8 cellular contexts compared by ENCODE assay signal in the genomic region with DNA sequence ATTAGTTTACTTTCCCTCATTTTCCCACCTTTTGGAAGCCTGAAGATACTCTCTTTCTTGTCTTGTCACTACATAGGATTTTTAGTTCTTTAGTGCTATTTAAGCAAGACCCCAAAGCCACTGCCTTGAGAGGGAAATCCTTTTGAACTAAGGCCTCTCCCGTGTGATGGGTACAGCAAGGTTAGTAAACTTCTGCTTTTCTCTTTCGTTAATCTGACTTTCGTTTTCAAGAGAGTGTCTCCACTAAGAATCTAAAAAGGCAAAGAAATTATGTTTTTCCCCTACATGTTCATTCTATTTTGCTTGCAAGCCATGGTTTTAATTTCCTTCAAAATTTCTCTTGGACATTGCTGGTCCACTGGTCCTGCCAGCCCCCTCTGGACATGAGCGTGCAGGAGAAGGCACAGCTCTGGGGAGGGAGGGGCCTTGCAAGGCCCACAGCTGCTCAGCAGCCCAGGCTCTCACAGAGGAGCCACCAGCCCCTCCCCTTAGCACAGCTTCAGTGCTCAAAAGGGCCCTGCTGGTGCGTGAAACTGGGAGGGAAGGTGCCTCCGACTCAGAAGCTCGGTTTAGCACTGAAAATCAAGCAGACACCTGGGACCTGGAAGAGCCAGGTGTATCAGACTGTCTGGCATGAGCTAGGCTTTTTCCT.
DNase-seq lines count a peak whose midpoint lies in the region; ATAC-seq and TF ChIP-seq lines count a peak whose summit lies in the region.

No MANE protein-coding gene starts in this region.

- H3K27ac ChIP-seq in neural progenitor cell (no peak overlapping the region), gastroesophageal sphincter (no peak overlapping the region)

- peak overlapping the region; percentile 34 for H2AFZ ChIP-seq in neural progenitor cell (replicated peaks)

- no peak overlapping the region for H3K27ac Mint-ChIP-seq in activated CD4-positive, alpha-beta memory T cell treated with anti-CD3 and anti-CD28 coated beads for 36 hours
- H3K27ac Mint-ChIP-seq in neural progenitor cell = no peak overlapping the region

- H3K27me3 Mint-ChIP-seq in activated CD4-positive, alpha-beta memory T cell treated with anti-CD3 and anti-CD28 coated beads for 36 hours = peaks cover 3% of the 10 kb centered on the region
- peaks cover 2% of the 10 kb centered on the region for H3K27me3 Mint-ChIP-seq in neural progenitor cell (ENCODE audit: insufficient read depth, low read depth)

- H3K9me3 ChIP-seq in neural progenitor cell (ENCODE audit: low read depth) (no peaks in the 10 kb centered on the region), gastroesophageal sphincter (no peaks in the 10 kb centered on the region)

- no peak overlapping the region for H3K9ac ChIP-seq in neural progenitor cell

- no peak for TF ChIP-seq POLR2A in gastroesophageal sphincter (IDR thresholded peaks at IDR 0.05)

- CTCF ChIA-PET in activated CD4-positive, alpha-beta memory T cell treated with anti-CD3 and anti-CD28 coated beads for 36 hours (lab: Charles Lee) = no interaction called here

- no peaks in the 10 kb centered on the region for H4K20me1 ChIP-seq in neural progenitor cell (ENCODE audit: low read depth)

- H3K4me1 ChIP-seq in neural progenitor cell (peaks cover 15% of the 10 kb centered on the region), gastroesophageal sphincter (no peaks in the 10 kb centered on the region)

- ATAC-seq in GM18498 (IDR thresholded peaks at IDR 0.05; ENCODE audit: unreplicated experiment) (peak; percentile 98), GM21381 (IDR thresholded peaks at IDR 0.05; ENCODE audit: unreplicated experiment) (peak; percentile 97), HG03520 (IDR thresholded peaks at IDR 0.05; ENCODE audit: unreplicated experiment) (peak; percentile 93), gastroesophageal sphincter (no peak)

- TF ChIP-seq CTCF in neural progenitor cell (IDR thresholded peaks at IDR 0.05) (no peak), gastroesophageal sphincter (IDR thresholded peaks at IDR 0.05) (no peak)

- no peaks in the 10 kb centered on the region for H3K36me3 ChIP-seq in neural progenitor cell
- H3K36me3 ChIP-seq in gastroesophageal sphincter = no peaks in the 10 kb centered on the region

- peak overlapping the region; percentile 37 for H3K4me3 Mint-ChIP-seq in activated CD4-positive, alpha-beta memory T cell treated with anti-CD3 and anti-CD28 coated beads for 36 hours
- H3K4me3 Mint-ChIP-seq in neural progenitor cell = no peak overlapping the region

- H3K9me3 Mint-ChIP-seq in activated CD4-positive, alpha-beta memory T cell treated with anti-CD3 and anti-CD28 coated beads for 36 hours = no peaks in the 10 kb centered on the region
- H3K9me3 Mint-ChIP-seq in neural progenitor cell = no peaks in the 10 kb centered on the region

- H3K4me2 ChIP-seq in neural progenitor cell = peak overlapping the region; percentile 22

- H3K4me1 Mint-ChIP-seq in activated CD4-positive, alpha-beta memory T cell treated with anti-CD3 and anti-CD28 coated beads for 36 hours (ENCODE audit: low read depth) = peaks cover 10% of the 10 kb centered on the region
- H3K4me1 Mint-ChIP-seq in neural progenitor cell = peaks cover 8% of the 10 kb centered on the region

- DNase-seq in activated CD4-positive, alpha-beta memory T cell treated with anti-CD3 and anti-CD28 coated beads for 36 hours = peak; percentile 21
- peak; percentile 59 for DNase-seq in neural progenitor cell (ENCODE audit: low spot score)
- no peak for DNase-seq in GDM1 (lab: John Stamatoyannopoulos, UW)
- DNase-seq in NCI-H524 treated with DMSO at 0.1 percent for 48 hours (lab: John Stamatoyannopoulos, UW) = no peak

- POLR2A ChIA-PET in activated CD4-positive, alpha-beta memory T cell treated with anti-CD3 and anti-CD28 coated beads for 36 hours (lab: Charles Lee) = no interaction called here

- WGBS in gastroesophageal sphincter (ENCODE audit: low coverage in 1 of 2), 2 donors = 69 to 77% methylated on average over 3 to 6 of the region's 7 CpGs

- H3K27me3 ChIP-seq in neural progenitor cell (no peaks in the 10 kb centered on the region), gastroesophageal sphincter (no peaks in the 10 kb centered on the region)

- no peak for TF ChIP-seq EP300 in gastroesophageal sphincter (IDR thresholded peaks at IDR 0.05)

- H3F3A ChIP-seq in neural progenitor cell (ENCODE audit: low read depth) = no peaks in the 10 kb centered on the region

- intact Hi-C loops in activated CD4-positive, alpha-beta memory T cell treated with anti-CD3 and anti-CD28 coated beads for 36 hours (cut with micrococcal nuclease) = loop anchor here (10.0 kb wide), 1 partner anchor 191 kb away; no protein-coding TSS in a partner anchor

- H3K4me3 ChIP-seq in neural progenitor cell (no peak overlapping the region), gastroesophageal sphincter (no peak overlapping the region)

- H3K79me2 ChIP-seq in neural progenitor cell (ENCODE audit: low read depth) = no peaks in the 10 kb centered on the region

- no peaks in the 10 kb centered on the region for H3K36me3 Mint-ChIP-seq in activated CD4-positive, alpha-beta memory T cell treated with anti-CD3 and anti-CD28 coated beads for 36 hours
- H3K36me3 Mint-ChIP-seq in neural progenitor cell = no peaks in the 10 kb centered on the region

Comparison
In these comparisons a context has a peak if more than half of its experiments do, and no peak if none do; other contexts are left out.
1. DNase-seq: peak in activated CD4-positive, alpha-beta memory T cell treated with anti-CD3 and anti-CD28 coated beads for 36 hours (single experiment) and neural progenitor cell (single experiment); none in GDM1 (single experiment) and NCI-H524 treated with DMSO at 0.1 percent for 48 hours (single experiment).